Comparison of ENCODE assay signal across 21 cellular contexts in genomic region chr16:46762583-46762982, GRCh38. TPM values are rescaled to one million over a fixed set of nuclear protein-coding genes. Genes with fewer than 3 reads are reported as not detected.
DNase-seq lines count a peak whose midpoint lies in the region; ATAC-seq and TF ChIP-seq lines count a peak whose summit lies in the region.
"Had no signal": no experiment of that assay in that cellular context is flagged by ENCODE, and none has a peak within 500 bp of the region (broad histone marks: within the 10 kb centered on the region; RNA-seq: fewer than 3 reads in every experiment).

No MANE protein-coding gene starts in this region.

- H3K27me3 Mint-ChIP-seq in natural killer cell treated with Interleukin-12 subunit alpha and Interleukin-12 subunit beta and Interleukin-15 and Interleukin-18, amount 100 ng/mL, for 72 hours, result peaks cover 0 to 2% of the 10 kb centered on the region in 2 donors

- no peak overlapping the region for H3K4me2 ChIP-seq in OCI-LY1 (ENCODE audit: low read length)

- no peaks in the 10 kb centered on the region for H3K36me3 Mint-ChIP-seq in natural killer cell treated with Interleukin-12 subunit alpha and Interleukin-12 subunit beta and Interleukin-15 and Interleukin-18, amount 100 ng/mL, for 72 hours
- H3K36me3 Mint-ChIP-seq: mesothelial cell of epicardium; stimulated activated naive B cell treated with anti-CD40 and anti-IgM and Interleukin-4, amounts not matched to agents 10 μg/mL and 1 μg/mL and 100 μg/mL, for 72 hours had no signal

- no peaks in the 10 kb centered on the region for H3K9me2 ChIP-seq in OCI-LY1 (ENCODE audit: low read depth, low read length)

- H3K9me3 Mint-ChIP-seq in natural killer cell treated with Interleukin-12 subunit alpha and Interleukin-12 subunit beta and Interleukin-15 and Interleukin-18, amount 100 ng/mL, for 72 hours, result no peaks in the 10 kb centered on the region
- H3K9me3 Mint-ChIP-seq: activated T-cell treated with anti-CD3 and anti-CD28 coated beads, Interleukin-2, amount 50 U/mL, for 72 hours; mesothelial cell of epicardium; nephron; stimulated activated naive B cell treated with anti-CD40 and anti-IgM and Interleukin-4, amounts not matched to agents 10 μg/mL and 1 μg/mL and 100 μg/mL, for 72 hours had no signal

- no peaks in the 10 kb centered on the region for H3K9me3 ChIP-seq in OCI-LY1 (ENCODE audit: low read length)
- H3K9me3 ChIP-seq in mucosa of descending colon, result no peaks in the 10 kb centered on the region

- H4K20me1 ChIP-seq in OCI-LY1 (ENCODE audit: insufficient read depth, low read length), result no peaks in the 10 kb centered on the region

- peak; percentile 31 for ATAC-seq in mucosa of descending colon
- no peak for ATAC-seq in natural killer cell treated with Interleukin-12 subunit alpha and Interleukin-12 subunit beta and Interleukin-15 and Interleukin-18, amount 100 ng/mL, for 72 hours
- no peak for ATAC-seq in HG03097 (IDR thresholded peaks at IDR 0.05; ENCODE audit: low FRiP score, unreplicated experiment)
- ATAC-seq: activated T-cell treated with anti-CD3 and anti-CD28 coated beads, Interleukin-2, amount 50 U/mL, for 72 hours; stimulated activated naive B cell treated with anti-CD40 and anti-IgM and Interleukin-4, amounts not matched to agents 10 μg/mL and 1 μg/mL and 100 μg/mL, for 72 hours had no signal

- H3K4me1 Mint-ChIP-seq in natural killer cell treated with Interleukin-12 subunit alpha and Interleukin-12 subunit beta and Interleukin-15 and Interleukin-18, amount 100 ng/mL, for 72 hours (ENCODE audit: low read depth in 2 of 2), result peaks cover 0 to 3% of the 10 kb centered on the region in 2 donors

- H3K79me2 ChIP-seq in OCI-LY1 (ENCODE audit: insufficient read depth, low read length), result no peaks in the 10 kb centered on the region

- no peak overlapping the region; the same call in 1 of the 2 replicates for H3K9ac ChIP-seq in OCI-LY1 (ENCODE audit: low read length)

- H3K4me1 ChIP-seq in OCI-LY1 (ENCODE audit: insufficient read depth, low read length, severe bottlenecking), result peaks cover 37% of the 10 kb centered on the region
- H3K4me1 ChIP-seq in mucosa of descending colon (ENCODE audit: low read depth), result no peaks in the 10 kb centered on the region

- H3K36me3 ChIP-seq in OCI-LY1 (ENCODE audit: insufficient read depth, low read length) (no peaks in the 10 kb centered on the region), mucosa of descending colon (ENCODE audit: low read depth) (no peaks in the 10 kb centered on the region)

- H3K27ac Mint-ChIP-seq in natural killer cell treated with Interleukin-12 subunit alpha and Interleukin-12 subunit beta and Interleukin-15 and Interleukin-18, amount 100 ng/mL, for 72 hours, result no peak overlapping the region
- H3K27ac Mint-ChIP-seq: activated T-cell treated with anti-CD3 and anti-CD28 coated beads, Interleukin-2, amount 50 U/mL, for 72 hours; mesothelial cell of epicardium; stimulated activated naive B cell treated with anti-CD40 and anti-IgM and Interleukin-4, amounts not matched to agents 10 μg/mL and 1 μg/mL and 100 μg/mL, for 72 hours had no signal

- intact Hi-C loops in mucosa of descending colon (cut with DNase I, micrococcal nuclease), result no loop called here

- no peak overlapping the region for H3K4me3 ChIP-seq in OCI-LY1 (ENCODE audit: low read depth, low read length, poor library complexity, severe bottlenecking)
- no peak overlapping the region for H3K4me3 ChIP-seq in mucosa of descending colon

- H3F3A ChIP-seq in OCI-LY1 (ENCODE audit: insufficient read depth, low read length), result no peaks in the 10 kb centered on the region

- H2AFZ ChIP-seq in OCI-LY1 (ENCODE audit: low read length), result no peak overlapping the region

- TF ChIP-seq CTCF in OCI-LY1 (IDR thresholded peaks at IDR 0.05; ENCODE audit: low read length) (no peak), mucosa of descending colon (IDR thresholded peaks at IDR 0.05) (no peak)

- H3K27ac ChIP-seq in OCI-LY1 (ENCODE audit: low read depth, low read length, poor library complexity, severe bottlenecking), result peak overlapping the region; percentile 52
- H3K27ac ChIP-seq: C4-2B had no signal

- H3K27me3 ChIP-seq in OCI-LY1 (ENCODE audit: insufficient read depth, low read length), result no peaks in the 10 kb centered on the region

- peak; percentile 57 for DNase-seq in NCI-H510A treated with DMSO at 0.1 percent for 48 hours (lab: John Stamatoyannopoulos, UW)
- DNase-seq in NCI-H510A (lab: John Stamatoyannopoulos, UW), result no peak
- DNase-seq in DMS79 treated with DMSO at 0.1 percent for 48 hours (lab: John Stamatoyannopoulos, UW), result peak; percentile 29
- no peak for DNase-seq in mucosa of descending colon
- no peak for DNase-seq in natural killer cell treated with Interleukin-12 subunit alpha and Interleukin-12 subunit beta and Interleukin-15 and Interleukin-18, amount 100 ng/mL, for 72 hours (ENCODE audit: low spot score)
- no peak for DNase-seq in GM19238 (ENCODE audit: insufficient read length, low spot score)
- DNase-seq: ACHN; activated CD4-positive, alpha-beta T cell treated with anti-CD3 and anti-CD28 coated beads for 4 hours; activated naive CD4-positive, alpha-beta T cell treated with anti-CD3 and anti-CD28 coated beads, Interleukin-2, amount 50 U/mL, for 16 hours; activated T-cell treated with anti-CD3 and anti-CD28 coated beads, Interleukin-2, amount 50 U/mL, for 72 hours; GDM1; GOT3; Kasumi-1; NCI-H1436; stimulated activated CD4-positive, alpha-beta T cell treated with anti-CD3 and anti-CD28 coated beads, Interleukin-1b, Interleukin-23, amount 100 ng/mL, for 48 hours; stimulated activated naive B cell treated with anti-CD40 and anti-IgM and Interleukin-4, amounts not matched to agents 10 μg/mL and 1 μg/mL and 100 μg/mL, for 72 hours had no signal

- no peak overlapping the region for H3K4me3 Mint-ChIP-seq in natural killer cell treated with Interleukin-12 subunit alpha and Interleukin-12 subunit beta and Interleukin-15 and Interleukin-18, amount 100 ng/mL, for 72 hours
- H3K4me3 Mint-ChIP-seq: activated T-cell treated with anti-CD3 and anti-CD28 coated beads, Interleukin-2, amount 50 U/mL, for 72 hours; mesothelial cell of epicardium; stimulated activated naive B cell treated with anti-CD40 and anti-IgM and Interleukin-4, amounts not matched to agents 10 μg/mL and 1 μg/mL and 100 μg/mL, for 72 hours had no signal

RNA-seq across cellular contexts. Expression of gene MYLK3, which starts 14.4 kb away (rescaled TPM):
- total RNA-seq in mucosa of descending colon, result under 1 TPM; 0.03 to 0.63 (median 0.41) TPM
- total RNA-seq in natural killer cell treated with Interleukin-12 subunit alpha and Interleukin-12 subunit beta and Interleukin-15 and Interleukin-18, amount 100 ng/mL, for 72 hours, result under 1 TPM; 0.29 to 0.59 TPM

Comparison
In these comparisons a context has a peak if more than half of its experiments do, and no peak if none do; other contexts are left out.
1. DNase-seq: peak in NCI-H510A treated with DMSO at 0.1 percent for 48 hours (single experiment) and DMS79 treated with DMSO at 0.1 percent for 48 hours (single experiment); none in NCI-H510A (single experiment), mucosa of descending colon (0 of 3), natural killer cell treated with Interleukin-12 subunit alpha and Interleukin-12 subunit beta and Interleukin-15 and Interleukin-18, amount 100 ng/mL, for 72 hours (single experiment) and GM19238 (single experiment).